In the genomic region with DNA sequence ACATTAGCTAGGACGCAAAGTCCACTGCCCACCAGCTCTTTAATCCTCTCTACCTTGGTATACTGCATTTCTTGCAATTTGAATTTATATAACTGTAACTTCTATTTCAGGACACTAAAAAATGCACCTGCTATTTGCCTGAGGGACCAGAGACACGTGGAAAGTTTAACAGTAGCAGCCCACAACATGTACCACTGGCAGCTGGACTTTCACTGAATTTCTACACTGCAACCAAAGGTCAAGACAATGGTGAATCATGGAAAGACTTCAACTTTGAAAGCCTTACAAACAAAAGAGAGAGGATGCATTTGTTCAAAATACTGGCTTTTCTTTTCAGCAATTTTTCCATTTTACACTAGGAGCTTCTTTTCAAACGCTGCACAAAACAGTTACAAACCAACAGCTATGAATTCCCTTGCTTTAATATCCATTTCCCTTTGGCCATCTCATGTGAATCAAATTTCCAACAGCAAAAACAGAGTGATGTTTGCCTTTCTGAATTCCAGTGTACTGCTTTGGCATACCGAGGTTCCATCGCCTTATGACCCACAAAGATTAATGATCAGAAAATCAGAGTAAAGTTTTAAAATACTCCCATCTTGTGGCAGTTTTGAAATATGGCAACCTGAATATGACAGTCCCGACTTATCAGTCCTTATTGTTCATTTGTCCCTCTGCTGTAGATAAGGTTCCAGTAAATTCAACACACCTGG, we compare ENCODE assay signal across 8 cellular contexts. TPM values are rescaled to one million over a fixed set of nuclear protein-coding genes. Genes with fewer than 3 reads are reported as not detected.
DNase-seq lines count a peak whose midpoint lies in the region; ATAC-seq and TF ChIP-seq lines count a peak whose summit lies in the region.

No MANE protein-coding gene starts in this region.

- no peak for DNase-seq in BE2C
- peak; percentile 56 for DNase-seq in SK-N-DZ (ENCODE audit: low spot score)
- peak; percentile 63 for DNase-seq in fibroblast of gingiva (ENCODE audit: low read depth)
- peak; percentile 15 for DNase-seq in non-pigmented ciliary epithelial cell (ENCODE audit: low read depth)
- DNase-seq in mucosa of gallbladder (ENCODE audit: low spot score) = no peak
- no peak for DNase-seq in NK-92 (lab: John Stamatoyannopoulos, UW; ENCODE audit: unreplicated experiment)

- TF ChIP-seq RAD21 in Ishikawa (IDR thresholded peaks at IDR 0.05; ENCODE audit: low read depth) = peak; percentile 78

- no peaks in the 10 kb centered on the region for H3K9me3 ChIP-seq in BE2C

- H3K36me3 ChIP-seq in BE2C = no peaks in the 10 kb centered on the region

- TF ChIP-seq CTCF in BE2C (IDR thresholded peaks at IDR 0.05; ENCODE audit: low read depth, low read length) = peak; percentile 68

- peak; percentile 58 for ATAC-seq in GM18907 (IDR thresholded peaks at IDR 0.05; ENCODE audit: unreplicated experiment)

- H3K27me3 ChIP-seq in BE2C = no peaks in the 10 kb centered on the region

- H3K4me1 ChIP-seq in BE2C = no peaks in the 10 kb centered on the region

- no peak for TF ChIP-seq EP300 in Ishikawa (IDR thresholded peaks at IDR 0.05; ENCODE audit: borderline replicate concordance)

- no peak overlapping the region for H3K4me3 ChIP-seq in BE2C (ENCODE audit: low read depth, low read length)

TF ChIP-seq in Ishikawa, 13 proteins besides CTCF, POLR2A, EP300 and RAD21:
- TF ChIP-seq EGR1 (IDR thresholded peaks at IDR 0.05) (no peak), NFIC (IDR thresholded peaks at IDR 0.05) (no peak), YY1 (IDR thresholded peaks at IDR 0.05; ENCODE audit: low read depth) (no peak), CEBPB (IDR thresholded peaks at IDR 0.05) (no peak), TAF1 (IDR thresholded peaks at IDR 0.05; ENCODE audit: low read depth) (no peak), TEAD4 (IDR thresholded peaks at IDR 0.05) (no peak), CREB1 (IDR thresholded peaks at IDR 0.05; ENCODE audit: low read depth) (no peak), TCF12 (IDR thresholded peaks at IDR 0.05; ENCODE audit: low read depth) (no peak), FOXM1 (IDR thresholded peaks at IDR 0.05; ENCODE audit: borderline replicate concordance, low read depth) (no peak), ZBTB7A (IDR thresholded peaks at IDR 0.05; ENCODE audit: low read depth) (no peak)
- TF ChIP-seq, protein P1, sequence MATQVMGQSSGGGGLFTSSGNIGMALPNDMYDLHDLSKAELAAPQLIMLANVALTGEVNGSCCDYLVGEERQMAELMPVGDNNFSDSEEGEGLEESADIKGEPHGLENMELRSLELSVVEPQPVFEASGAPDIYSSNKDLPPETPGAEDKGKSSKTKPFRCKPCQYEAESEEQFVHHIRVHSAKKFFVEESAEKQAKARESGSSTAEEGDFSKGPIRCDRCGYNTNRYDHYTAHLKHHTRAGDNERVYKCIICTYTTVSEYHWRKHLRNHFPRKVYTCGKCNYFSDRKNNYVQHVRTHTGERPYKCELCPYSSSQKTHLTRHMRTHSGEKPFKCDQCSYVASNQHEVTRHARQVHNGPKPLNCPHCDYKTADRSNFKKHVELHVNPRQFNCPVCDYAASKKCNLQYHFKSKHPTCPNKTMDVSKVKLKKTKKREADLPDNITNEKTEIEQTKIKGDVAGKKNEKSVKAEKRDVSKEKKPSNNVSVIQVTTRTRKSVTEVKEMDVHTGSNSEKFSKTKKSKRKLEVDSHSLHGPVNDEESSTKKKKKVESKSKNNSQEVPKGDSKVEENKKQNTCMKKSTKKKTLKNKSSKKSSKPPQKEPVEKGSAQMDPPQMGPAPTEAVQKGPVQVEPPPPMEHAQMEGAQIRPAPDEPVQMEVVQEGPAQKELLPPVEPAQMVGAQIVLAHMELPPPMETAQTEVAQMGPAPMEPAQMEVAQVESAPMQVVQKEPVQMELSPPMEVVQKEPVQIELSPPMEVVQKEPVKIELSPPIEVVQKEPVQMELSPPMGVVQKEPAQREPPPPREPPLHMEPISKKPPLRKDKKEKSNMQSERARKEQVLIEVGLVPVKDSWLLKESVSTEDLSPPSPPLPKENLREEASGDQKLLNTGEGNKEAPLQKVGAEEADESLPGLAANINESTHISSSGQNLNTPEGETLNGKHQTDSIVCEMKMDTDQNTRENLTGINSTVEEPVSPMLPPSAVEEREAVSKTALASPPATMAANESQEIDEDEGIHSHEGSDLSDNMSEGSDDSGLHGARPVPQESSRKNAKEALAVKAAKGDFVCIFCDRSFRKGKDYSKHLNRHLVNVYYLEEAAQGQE (IDR thresholded peaks at IDR 0.05; ENCODE audit: low read depth) = no peak
- TF ChIP-seq, protein P2, sequence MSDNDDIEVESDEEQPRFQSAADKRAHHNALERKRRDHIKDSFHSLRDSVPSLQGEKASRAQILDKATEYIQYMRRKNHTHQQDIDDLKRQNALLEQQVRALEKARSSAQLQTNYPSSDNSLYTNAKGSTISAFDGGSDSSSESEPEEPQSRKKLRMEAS (IDR thresholded peaks at IDR 0.05) = no peak
- TF ChIP-seq, protein P3, sequence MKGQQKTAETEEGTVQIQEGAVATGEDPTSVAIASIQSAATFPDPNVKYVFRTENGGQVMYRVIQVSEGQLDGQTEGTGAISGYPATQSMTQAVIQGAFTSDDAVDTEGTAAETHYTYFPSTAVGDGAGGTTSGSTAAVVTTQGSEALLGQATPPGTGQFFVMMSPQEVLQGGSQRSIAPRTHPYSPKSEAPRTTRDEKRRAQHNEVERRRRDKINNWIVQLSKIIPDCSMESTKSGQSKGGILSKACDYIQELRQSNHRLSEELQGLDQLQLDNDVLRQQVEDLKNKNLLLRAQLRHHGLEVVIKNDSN (IDR thresholded peaks at IDR 0.05) = no peak

RNA-seq across cellular contexts. Expression of a gene that starts 29.9 kb away (rescaled TPM):
- polyA plus RNA-seq in BE2C (2012; ENCODE audit: insufficient read depth, insufficient read length, low read depth) = 323 TPM
- 24.9 and 30.9 TPM in 2 replicates for polyA plus RNA-seq in SK-N-DZ (2014; cell fraction: cytosol; rRNA removed)
- 31.9 and 155 TPM in 2 replicates for polyA plus RNA-seq in SK-N-DZ (2014; cell fraction: nucleus; rRNA removed)
- 94.2 TPM for total RNA-seq in mucosa of gallbladder

RNA-seq across cellular contexts. Expression of a gene that starts 30.8 kb away (rescaled TPM):
- 3.3 TPM for polyA plus RNA-seq in BE2C (2012; ENCODE audit: insufficient read depth, insufficient read length, low read depth)
- polyA plus RNA-seq in SK-N-DZ (2014; cell fraction: cytosol; rRNA removed) = 5.1 and 5.2 TPM in 2 replicates
- polyA plus RNA-seq in SK-N-DZ (2014; cell fraction: nucleus; rRNA removed) = 4.8 and 5.1 TPM in 2 replicates
- 8.0 TPM for total RNA-seq in mucosa of gallbladder

Comparison
In these comparisons a context has a peak if more than half of its experiments do, and no peak if none do; other contexts are left out.
1. DNase-seq: peak in SK-N-DZ (single experiment), fibroblast of gingiva (single experiment) and non-pigmented ciliary epithelial cell (single experiment); none in BE2C (single experiment), mucosa of gallbladder (single experiment) and NK-92 (single experiment).